Comparison of ENCODE assay signal across 20 cellular contexts in genomic region chr1:89812992-89813391, GRCh38. TPM values are rescaled to one million over a fixed set of nuclear protein-coding genes. Genes with fewer than 3 reads are reported as not detected.
DNase-seq lines count a peak whose midpoint lies in the region; ATAC-seq and TF ChIP-seq lines count a peak whose summit lies in the region.
"Had no signal": no experiment of that assay in that cellular context is flagged by ENCODE, and none has a peak within 500 bp of the region (broad histone marks: within the 10 kb centered on the region; RNA-seq: fewer than 3 reads in every experiment).

No MANE protein-coding gene starts in this region.

- H3K9ac ChIP-seq in GM23248, result no peak overlapping the region

- no peaks in the 10 kb centered on the region for H3K79me2 ChIP-seq in GM23248 (ENCODE audit: insufficient read depth)
- no peaks in the 10 kb centered on the region for H3K79me2 ChIP-seq in osteoblast (ENCODE audit: insufficient read depth, low read length)

- TF ChIP-seq POLR2A in sigmoid colon (IDR thresholded peaks at IDR 0.05), result no peak

- H3F3A ChIP-seq in GM23248 (ENCODE audit: insufficient read depth), result peaks cover 16% of the 10 kb centered on the region

- H3K4me1 ChIP-seq in GM23248 (ENCODE audit: insufficient read depth), result peaks cover 37% of the 10 kb centered on the region
- H3K4me1 ChIP-seq in sigmoid colon, result peaks cover 0 to 59% (median 50%) of the 10 kb centered on the region in 4 donors
- peaks cover 18% of the 10 kb centered on the region for H3K4me1 ChIP-seq in osteoblast (ENCODE audit: insufficient read depth, low read length)
- H3K4me1 ChIP-seq: breast epithelium, gastrocnemius medialis, right atrium auricular region, testis had no signal

- H3K27me3 ChIP-seq in GM23248 (replicated peaks; ENCODE audit: insufficient read depth) (no peaks in the 10 kb centered on the region), sigmoid colon (no peaks in the 10 kb centered on the region), osteoblast (ENCODE audit: insufficient read depth, low read length) (no peaks in the 10 kb centered on the region)
- H3K27me3 ChIP-seq: breast epithelium, gastrocnemius medialis, right atrium auricular region, testis had no signal

- no peaks in the 10 kb centered on the region for H3K36me3 ChIP-seq in GM23248 (ENCODE audit: low read depth)
- H3K36me3 ChIP-seq in sigmoid colon, result no peaks in the 10 kb centered on the region
- H3K36me3 ChIP-seq in osteoblast (ENCODE audit: insufficient read depth, low read length), result no peaks in the 10 kb centered on the region
- H3K36me3 ChIP-seq: breast epithelium, gastrocnemius medialis, right atrium auricular region had no signal

- H3K27ac ChIP-seq in GM23248 (peak overlapping the region; percentile 25), sigmoid colon (peak overlapping the region; percentile 34 to 78 (median 73)), osteoblast (ENCODE audit: low read depth, low read length) (no peak overlapping the region)
- H3K27ac ChIP-seq: breast epithelium, gastrocnemius medialis, right atrium auricular region, testis had no signal

- TF ChIP-seq CTCF in fibroblast of mammary gland (conservative IDR thresholded peaks at IDR 0.05; ENCODE audit: control insufficient read depth, insufficient read depth, low read depth, low read length) (no peak), sigmoid colon (IDR thresholded peaks at IDR 0.05) (no peak), osteoblast (IDR thresholded peaks at IDR 0.05; ENCODE audit: extremely low read depth, low read depth, low read length) (no peak)

- H3K4me2 ChIP-seq in GM23248 (ENCODE audit: unreplicated experiment) (peak overlapping the region; percentile 29), osteoblast (ENCODE audit: insufficient read depth, low read length) (no peak overlapping the region)
- H3K4me2 ChIP-seq: GM23338 had no signal

- ATAC-seq in SK-N-SH treated with all-trans-retinoic acid at 6 μM for 48 hours (peak; percentile 92), HG03095 (IDR thresholded peaks at IDR 0.05; ENCODE audit: unreplicated experiment) (no peak)
- ATAC-seq: activated CD8-positive, alpha-beta memory T cell treated with anti-CD3 and anti-CD28 coated beads, Interleukin-2, amount 10 ng/mL, durations not matched to agents 7 days and 5 days; activated T-helper 17 cell treated with anti-CD3 and anti-CD28 coated beads, Interleukin-2, amount 50 U/mL, for 72 hours; gastrocnemius medialis; GM23338 had no signal

- H4K20me1 ChIP-seq in GM23248 (ENCODE audit: insufficient read depth) (no peaks in the 10 kb centered on the region), osteoblast (ENCODE audit: insufficient read depth, low read length) (no peaks in the 10 kb centered on the region)

- peak; percentile 72 for DNase-seq in GM23248
- DNase-seq in fibroblast of mammary gland (ENCODE audit: low read depth), result peak; percentile 25
- DNase-seq in sigmoid colon, result peak; percentile 84
- no peak for DNase-seq in osteoblast (ENCODE audit: insufficient read length, low spot score, missing footprints)
- no peak for DNase-seq in HuH-7 (ENCODE audit: low spot score)
- DNase-seq: activated CD4-positive, alpha-beta T cell treated with anti-CD3 and anti-CD28 coated beads for 48 hours; activated CD8-positive, alpha-beta memory T cell treated with anti-CD3 and anti-CD28 coated beads, Interleukin-2, amount 10 ng/mL, durations not matched to agents 7 days and 5 days; activated naive CD8-positive, alpha-beta T cell treated with anti-CD3 and anti-CD28 coated beads for 36 hours; Calu3; gastrocnemius medialis; NCI-H187 treated with DMSO at 0.1 percent for 48 hours; NCI-H2227 treated with DMSO at 0.1 percent for 48 hours; stimulated activated CD4-positive, alpha-beta T cell treated with anti-CD3 and anti-CD28 coated beads, Interleukin-15, amount 100 ng/mL, for 24 hours; testis had no signal

- H3K4me3 ChIP-seq in GM23248 (no peak overlapping the region), fibroblast of mammary gland (ENCODE audit: control insufficient read depth, low read depth, low read length) (no peak overlapping the region), sigmoid colon (no peak overlapping the region), osteoblast (ENCODE audit: insufficient read depth, low read length) (no peak overlapping the region)
- H3K4me3 ChIP-seq: breast epithelium, gastrocnemius medialis, GM23338, right atrium auricular region, testis had no signal

- intact Hi-C loops in sigmoid colon (cut with DNase I), result loop anchor here (10.0 kb wide), 1 partner anchor 828 kb away; no protein-coding TSS in a partner anchor

- H2AFZ ChIP-seq in GM23248 (peak overlapping the region; percentile 22), osteoblast (ENCODE audit: low read length) (no peak overlapping the region)
- H2AFZ ChIP-seq: GM23338 had no signal

- in situ Hi-C loops in GM23248 (cut with MboI), result no loop called here

- TF ChIP-seq EP300 in sigmoid colon (IDR thresholded peaks at IDR 0.05), result peak; percentile 28 to 93 (median 62)

- H3K9me3 ChIP-seq in GM23248 (ENCODE audit: low read depth), result no peaks in the 10 kb centered on the region
- H3K9me3 ChIP-seq in sigmoid colon, result no peaks in the 10 kb centered on the region
- no peaks in the 10 kb centered on the region for H3K9me3 ChIP-seq in osteoblast (ENCODE audit: low read depth, low read length)
- H3K9me3 ChIP-seq: breast epithelium, gastrocnemius medialis, right atrium auricular region, testis had no signal

- WGBS in GM23248 (ENCODE audit: low coverage in 1 of 2, low lambda C conversion rate in 2 of 2, missing lambda C conversion rate in 2 of 2), 2 experiments, result 19 to 23% methylated on average over 1 of the region's 1 CpG
- WGBS in sigmoid colon, 2 donors, result 69 to 87% methylated on average over 1 of the region's 1 CpG

- no peaks in the 10 kb centered on the region for H3K9me2 ChIP-seq in GM23248 (ENCODE audit: insufficient read depth)

TF ChIP-seq in SK-N-SH treated with all-trans-retinoic acid at 6 μM for 48 hours, 23 proteins besides CTCF, POLR2A, EP300 and RAD21:
- TF ChIP-seq GLIS3 (CRISPR knock-in tag; IDR thresholded peaks at IDR 0.05), result no peak
- peak; percentile 63; the same call in 1 of the 2 replicates for TF ChIP-seq TOX (CRISPR knock-in tag; IDR thresholded peaks at IDR 0.05; ENCODE audit: borderline replicate concordance)
- peak; percentile 85 for TF ChIP-seq ISL1 (CRISPR knock-in tag; IDR thresholded peaks at IDR 0.05)

RNA-seq across cellular contexts. Expression of gene LRRC8D, which starts 7.8 kb away (rescaled TPM):
- total RNA-seq in GM23248 (2014; rRNA removed; shearing (Covaris generic)), result 30.7 and 35.3 TPM in 2 replicates
- 29.9 and 30.1 TPM in 2 replicates for polyA plus RNA-seq in GM23248 (2016; fragmentation: Nextera tagmentation; extraction: Ambion mirVana)
- total RNA-seq in sigmoid colon, result 10 to 100 TPM in 1 of 4 donors, 1 to 10 TPM in 3; 6.0 to 11.7 (median 8.8) TPM
- polyA plus RNA-seq in sigmoid colon, result 10 to 100 TPM in 1 of 3 donors, 1 to 10 TPM in 2; 7.8 to 21.2 (median 9.9) TPM
- total RNA-seq in osteoblast, result 23.6 and 30.4 TPM in 2 replicates

Comparison
In these comparisons a context has a peak if more than half of its experiments do, and no peak if none do; other contexts are left out.
1. DNase-seq: peak in GM23248 (single experiment), fibroblast of mammary gland (single experiment) and sigmoid colon (single experiment); none in osteoblast (single experiment) and HuH-7 (single experiment).